Comparison of ENCODE assay signal across 17 cellular contexts in genomic region chr18:9931146-9931545, GRCh38. TPM values are rescaled to one million over a fixed set of nuclear protein-coding genes. Genes with fewer than 3 reads are reported as not detected.
DNase-seq lines count a peak whose midpoint lies in the region; ATAC-seq and TF ChIP-seq lines count a peak whose summit lies in the region.
"Had no signal": no experiment of that assay in that cellular context is flagged by ENCODE, and none has a peak within 500 bp of the region (broad histone marks: within the 10 kb centered on the region; RNA-seq: fewer than 3 reads in every experiment).

No MANE protein-coding gene starts in this region.

- no peaks in the 10 kb centered on the region for H3K9me3 ChIP-seq in RWPE2 (ENCODE audit: severe bottlenecking)
- no peaks in the 10 kb centered on the region for H3K9me3 ChIP-seq in iPS-20b (ENCODE audit: insufficient read depth, low read depth, low read length)
- H3K9me3 ChIP-seq in H9 (ENCODE audit: control insufficient read depth, low read depth, low read length), result no peaks in the 10 kb centered on the region
- H3K9me3 ChIP-seq: Peyer's patch had no signal

- no CpG with 5 or more reads among the region's 1 CpG for WGBS in H9 (ENCODE audit: extremely low coverage, insufficient read length, low lambda C conversion rate)

- no peak overlapping the region for H3K4me3 ChIP-seq in RWPE2 (ENCODE audit: severe bottlenecking)
- no peak overlapping the region for H3K4me3 ChIP-seq in iPS-20b (ENCODE audit: low read length)
- H3K4me3 ChIP-seq: Peyer's patch had no signal

- H2BK15ac ChIP-seq in H9 (ENCODE audit: low read depth, low read length), result no peak overlapping the region

- CTCF ChIA-PET in activated CD4-positive, alpha-beta memory T cell treated with anti-CD3 and anti-CD28 coated beads for 36 hours (lab: Charles Lee), result no interaction called here
- CTCF ChIA-PET in activated CD4-positive, alpha-beta memory T cell treated with anti-CD3 and anti-CD28 coated beads, Interleukin-2, amount 10 ng/mL, durations not matched to agents 7 days and 5 days (lab: Charles Lee), result no interaction called here

- intact Hi-C loops in activated CD4-positive, alpha-beta memory T cell treated with anti-CD3 and anti-CD28 coated beads for 36 hours (cut with micrococcal nuclease), result no loop called here

- H4K20me1 ChIP-seq in H9 (ENCODE audit: control insufficient read depth, insufficient read depth, insufficient read length), result no peaks in the 10 kb centered on the region

- H3K9ac ChIP-seq in iPS-20b (ENCODE audit: low read depth, low read length) (peak overlapping the region; percentile 0; the same call in 1 of the 2 replicates), H9 (ENCODE audit: extremely low read depth, insufficient read length, low read length) (no peak overlapping the region)

- H3K4me3 Mint-ChIP-seq in activated CD4-positive, alpha-beta memory T cell treated with anti-CD3 and anti-CD28 coated beads for 36 hours, result no peak overlapping the region
- H3K4me3 Mint-ChIP-seq in activated CD4-positive, alpha-beta memory T cell treated with anti-CD3 and anti-CD28 coated beads, Interleukin-2, amount 10 ng/mL, durations not matched to agents 7 days and 5 days, result no peak overlapping the region
- no peak overlapping the region for H3K4me3 Mint-ChIP-seq in H9

- H2AK5ac ChIP-seq in H9 (ENCODE audit: insufficient read length, low read length), result no peak overlapping the region

- no peak overlapping the region for H2BK120ac ChIP-seq in H9 (ENCODE audit: low read depth, low read length, poor library complexity, severe bottlenecking)

- no peak overlapping the region for H3T11ph ChIP-seq in H9 (ENCODE audit: low read length)

- H3K4me1 ChIP-seq in RWPE2 (ENCODE audit: insufficient read depth, poor library complexity, severe bottlenecking) (peaks cover 73% of the 10 kb centered on the region), iPS-20b (ENCODE audit: insufficient read depth, low read length) (peaks cover 33% of the 10 kb centered on the region), H9 (ENCODE audit: insufficient read depth, low read length) (no peaks in the 10 kb centered on the region; the same call in 1 of the 2 replicates)

- POLR2A ChIA-PET in activated CD4-positive, alpha-beta memory T cell treated with anti-CD3 and anti-CD28 coated beads for 36 hours (lab: Charles Lee), result no interaction called here
- POLR2A ChIA-PET in activated CD4-positive, alpha-beta memory T cell treated with anti-CD3 and anti-CD28 coated beads, Interleukin-2, amount 10 ng/mL, durations not matched to agents 7 days and 5 days (lab: Charles Lee), result no interaction called here

- H3K56ac ChIP-seq in H9 (ENCODE audit: insufficient read length, low read depth, low read length), result no peak overlapping the region

- no peak overlapping the region for H2BK20ac ChIP-seq in H9 (ENCODE audit: low read depth, low read length, poor library complexity, severe bottlenecking)

- no peak overlapping the region for H2AFZ ChIP-seq in H9 (ENCODE audit: low read length)

- H4K8ac ChIP-seq in H9 (replicated peaks; ENCODE audit: insufficient read length, low read depth, low read length), result no peak overlapping the region

- no peaks in the 10 kb centered on the region for H3K23me2 ChIP-seq in H9 (ENCODE audit: insufficient read length, low read depth, low read length, poor library complexity, severe bottlenecking)

- H3K36me3 ChIP-seq in RWPE2 (ENCODE audit: low read depth) (peaks cover 49% of the 10 kb centered on the region), iPS-20b (ENCODE audit: insufficient read depth, low read depth, low read length) (peaks cover 33% of the 10 kb centered on the region)

- H2BK5ac ChIP-seq in H9 (ENCODE audit: insufficient read length, low read length), result no peak overlapping the region

- peak overlapping the region; percentile 18 for H3K27ac Mint-ChIP-seq in activated CD4-positive, alpha-beta memory T cell treated with anti-CD3 and anti-CD28 coated beads for 36 hours
- no peak overlapping the region for H3K27ac Mint-ChIP-seq in activated CD4-positive, alpha-beta memory T cell treated with anti-CD3 and anti-CD28 coated beads, Interleukin-2, amount 10 ng/mL, durations not matched to agents 7 days and 5 days
- H3K27ac Mint-ChIP-seq in H9, result 0 out of 7 replicates have a peak overlapping the region, but pooled peaks of 1 of the 3 experiments have one; percentile 50

- peaks cover 3% of the 10 kb centered on the region for H3K27me3 ChIP-seq in RWPE2 (ENCODE audit: insufficient read depth, poor library complexity, severe bottlenecking)
- no peaks in the 10 kb centered on the region for H3K27me3 ChIP-seq in iPS-20b (ENCODE audit: insufficient read depth, low read length)
- no peaks in the 10 kb centered on the region for H3K27me3 ChIP-seq in H9 (ENCODE audit: insufficient read depth, low read length)
- H3K27me3 ChIP-seq: Peyer's patch had no signal

- H3K79me2 ChIP-seq in H9 (ENCODE audit: insufficient read depth, low read length), result peaks cover 17% of the 10 kb centered on the region

- H3K23ac ChIP-seq in H9 (ENCODE audit: insufficient read length, low read depth, low read length), result no peak overlapping the region

- ATAC-seq in RWPE2 (ENCODE audit: low read depth) (no peak), HG02840 (IDR thresholded peaks at IDR 0.05; ENCODE audit: low FRiP score, unreplicated experiment) (no peak)
- ATAC-seq: SK-N-SH treated with all-trans-retinoic acid at 6 μM for 48 hours had no signal

- H4K5ac ChIP-seq in H9 (ENCODE audit: insufficient read length, low read depth, low read length), result no peak overlapping the region

- H3K27me3 Mint-ChIP-seq in activated CD4-positive, alpha-beta memory T cell treated with anti-CD3 and anti-CD28 coated beads for 36 hours, result no peaks in the 10 kb centered on the region
- no peaks in the 10 kb centered on the region for H3K27me3 Mint-ChIP-seq in activated CD4-positive, alpha-beta memory T cell treated with anti-CD3 and anti-CD28 coated beads, Interleukin-2, amount 10 ng/mL, durations not matched to agents 7 days and 5 days
- no peaks in the 10 kb centered on the region for H3K27me3 Mint-ChIP-seq in H9 (ENCODE audit: low read depth)

- H3K14ac ChIP-seq in H9 (ENCODE audit: insufficient read depth, low read length), result no peak overlapping the region

- H3K18ac ChIP-seq in H9 (ENCODE audit: insufficient read length, low read depth, low read length), result no peak overlapping the region

- H2BK12ac ChIP-seq in H9 (ENCODE audit: insufficient read length, low read depth, low read length), result no peak overlapping the region

- peaks cover 14% of the 10 kb centered on the region for H3K79me1 ChIP-seq in H9 (ENCODE audit: insufficient read depth, low read depth, low read length, poor library complexity, severe bottlenecking)

- DNase-seq in activated CD4-positive, alpha-beta memory T cell treated with anti-CD3 and anti-CD28 coated beads for 36 hours, result no peak
- DNase-seq in activated CD4-positive, alpha-beta memory T cell treated with anti-CD3 and anti-CD28 coated beads, Interleukin-2, amount 10 ng/mL, durations not matched to agents 7 days and 5 days, result no peak
- DNase-seq in RWPE2 (ENCODE audit: low spot score) (no peak), NCI-H345 treated with DMSO at 0.1 percent for 48 hours (lab: John Stamatoyannopoulos, UW; ENCODE audit: unreplicated experiment) (no peak), H9 (no peak)
- DNase-seq: 8988T, DMS153, DND-41, H7, KBM-7, NCI-H2029, NCI-H526 treated with DMSO at 0.1 percent for 48 hours, Peyer's patch had no signal

- no peak for TF ChIP-seq CTCF in RWPE2 (IDR thresholded peaks at IDR 0.05; ENCODE audit: poor library complexity, severe bottlenecking)
- TF ChIP-seq CTCF in H9 (conservative IDR thresholded peaks at IDR 0.05), result no peak

- H4K91ac ChIP-seq in H9 (ENCODE audit: insufficient read length, low read depth, low read length), result no peak overlapping the region

- peaks cover 7% of the 10 kb centered on the region for H3K36me3 Mint-ChIP-seq in activated CD4-positive, alpha-beta memory T cell treated with anti-CD3 and anti-CD28 coated beads for 36 hours
- H3K36me3 Mint-ChIP-seq in activated CD4-positive, alpha-beta memory T cell treated with anti-CD3 and anti-CD28 coated beads, Interleukin-2, amount 10 ng/mL, durations not matched to agents 7 days and 5 days (ENCODE audit: low read depth), result peaks cover 14% of the 10 kb centered on the region
- H3K36me3 Mint-ChIP-seq in H9 (ENCODE audit: insufficient read depth in 1 of 3, low read depth in 3 of 3), result peaks cover 2 to 32% (median 11%) of the 10 kb centered on the region in 3 experiments; a peak in 5 of 7 replicates

- no peak overlapping the region for H3K4me2 ChIP-seq in H9 (ENCODE audit: insufficient read depth, insufficient read length, low read length)

- H3K9me3 Mint-ChIP-seq in activated CD4-positive, alpha-beta memory T cell treated with anti-CD3 and anti-CD28 coated beads for 36 hours, result no peaks in the 10 kb centered on the region
- H3K9me3 Mint-ChIP-seq in activated CD4-positive, alpha-beta memory T cell treated with anti-CD3 and anti-CD28 coated beads, Interleukin-2, amount 10 ng/mL, durations not matched to agents 7 days and 5 days, result no peaks in the 10 kb centered on the region
- H3K9me3 Mint-ChIP-seq in H9, result no peaks in the 10 kb centered on the region

- peaks cover 44% of the 10 kb centered on the region for H3K4me1 Mint-ChIP-seq in activated CD4-positive, alpha-beta memory T cell treated with anti-CD3 and anti-CD28 coated beads for 36 hours (ENCODE audit: low read depth)
- H3K4me1 Mint-ChIP-seq in activated CD4-positive, alpha-beta memory T cell treated with anti-CD3 and anti-CD28 coated beads, Interleukin-2, amount 10 ng/mL, durations not matched to agents 7 days and 5 days, result peaks cover 24% of the 10 kb centered on the region
- H3K4me1 Mint-ChIP-seq in H9, result peaks cover 30 to 46% of the 10 kb centered on the region in 2 experiments

- H3K4ac ChIP-seq in H9 (ENCODE audit: low read depth, low read length), result no peak overlapping the region

- peak overlapping the region; percentile 0 for H3K27ac ChIP-seq in RWPE2 (ENCODE audit: poor library complexity, severe bottlenecking)
- H3K27ac ChIP-seq in iPS-20b (ENCODE audit: low read length), result no peak overlapping the region
- no peak overlapping the region for H3K27ac ChIP-seq in H9 (ENCODE audit: insufficient read length, low read depth, low read length)
- H3K27ac ChIP-seq: Peyer's patch had no signal

RNA-seq across cellular contexts. Expression of gene VAPA, which starts 17.3 kb away (rescaled TPM):
- 100 to 1,000 TPM; 152 to 159 TPM for total RNA-seq in activated CD4-positive, alpha-beta memory T cell treated with anti-CD3 and anti-CD28 coated beads for 36 hours
- 100 to 1,000 TPM; 132 to 142 TPM for total RNA-seq in activated CD4-positive, alpha-beta memory T cell treated with anti-CD3 and anti-CD28 coated beads, Interleukin-2, amount 10 ng/mL, durations not matched to agents 7 days and 5 days
- 126 and 141 TPM in 2 replicates for total RNA-seq in H9 (2021)

RNA-seq across cellular contexts. Expression of gene TXNDC2, which starts 45.4 kb away (rescaled TPM):
- not detected for total RNA-seq in activated CD4-positive, alpha-beta memory T cell treated with anti-CD3 and anti-CD28 coated beads for 36 hours
- total RNA-seq in activated CD4-positive, alpha-beta memory T cell treated with anti-CD3 and anti-CD28 coated beads, Interleukin-2, amount 10 ng/mL, durations not matched to agents 7 days and 5 days, result under 1 TPM in 1 of 2 experiments, not detected in 1; 0.30 TPM
- total RNA-seq in H9 (2021), result 0.28 TPM in 1 of 2 replicates, not detected in the other
- total RNA-seq: H7, MCF 10A, Peyer's patch had no signal
